In the genomic region with DNA sequence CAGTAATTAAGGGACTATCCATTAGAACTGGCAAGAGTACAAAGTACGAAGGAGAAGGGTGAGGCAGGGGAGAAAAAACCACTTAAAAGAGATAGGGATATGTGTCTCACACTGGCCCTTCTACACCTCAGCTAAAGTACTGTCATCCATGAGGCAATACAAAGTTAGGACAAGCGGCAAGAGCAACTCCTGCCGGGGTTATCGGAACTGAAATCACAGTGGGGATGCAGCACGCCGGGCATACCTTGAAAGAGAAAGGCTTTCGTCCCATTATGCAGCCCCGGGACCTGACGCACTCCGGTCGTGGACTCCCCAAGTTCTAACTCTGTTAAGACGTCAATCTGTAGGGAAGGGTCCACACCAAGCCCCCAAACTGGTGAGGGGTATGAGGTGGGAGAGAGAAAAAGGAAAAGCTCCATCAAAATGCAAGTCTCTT, we compare ENCODE assay signal across 7 cellular contexts. TPM values are rescaled to one million over a fixed set of nuclear protein-coding genes. Genes with fewer than 3 reads are reported as not detected.
DNase-seq lines count a peak whose midpoint lies in the region; ATAC-seq and TF ChIP-seq lines count a peak whose summit lies in the region.

No MANE protein-coding gene starts in this region.

- CTCF ChIA-PET in Panc1 (lab: Charles Lee) = no interaction called here

- H3K9me3 ChIP-seq in Panc1 (ENCODE audit: control insufficient read depth, insufficient read depth, low read depth, low read length) = no peaks in the 10 kb centered on the region

- DNase-seq in Panc1 (ENCODE audit: low read depth, low spot score) (no peak), cerebellum (ENCODE audit: low spot score) (peak; percentile 19), natural killer cell (no peak)

- no TSS peak for BruUV-seq in Panc1 (replicated peaks; lab: Mats Ljungman, UMichigan)

- H3K4me1 ChIP-seq in Panc1 (ENCODE audit: control insufficient read depth, insufficient read depth, low read length) = peaks cover 10% of the 10 kb centered on the region; the same call in 1 of the 2 replicates

- POLR2A ChIA-PET in Panc1 (lab: Charles Lee) = no interaction called here

- peak overlapping the region; percentile 39 to 54 for H3K4me3 ChIP-seq in Panc1 (ENCODE audit: low read depth in 2 of 2, low read length in 2 of 2)

- peaks cover 35% of the 10 kb centered on the region for H3K27me3 ChIP-seq in Panc1 (ENCODE audit: control insufficient read depth, insufficient read depth, low read length)

- peaks cover 21 to 22% of the 10 kb centered on the region in 2 donors for H3K4me1 Mint-ChIP-seq in natural killer cell

- H3K36me3 Mint-ChIP-seq in natural killer cell = peaks cover 3% of the 10 kb centered on the region

- H3K36me3 ChIP-seq in Panc1 (ENCODE audit: control insufficient read depth, insufficient read depth, low read length) = no peaks in the 10 kb centered on the region

- peak overlapping the region; percentile 86 for H3K4me3 Mint-ChIP-seq in natural killer cell

- H3K27me3 Mint-ChIP-seq in natural killer cell (ENCODE audit: low read depth in 2 of 2) = peaks cover 60 to 75% of the 10 kb centered on the region in 2 donors

- intact Hi-C loops in Panc1 (cut with micrococcal nuclease; ENCODE audit: unreplicated experiment) = no loop called here
- intact Hi-C loops in natural killer cell (cut with micrococcal nuclease) = loop anchor here (2.0 to 5.0 kb wide), 2 partner anchors 62 to 98 kb away; no protein-coding TSS in a partner anchor

- peaks cover 2 to 3% of the 10 kb centered on the region in 2 donors for H3K9me3 Mint-ChIP-seq in natural killer cell

- no peak for TF ChIP-seq CTCF in Panc1 (IDR thresholded peaks at IDR 0.05)
- TF ChIP-seq CTCF in natural killer cell (IDR thresholded peaks at IDR 0.05) = no peak

- in situ Hi-C loops in Panc1 (cut with HindIII; ENCODE audit: low pct_unique_long_range_greater_than_20kb, low sequenced_read_pairs) = no loop called here

- peak; percentile 20 for ATAC-seq in GM19351 (IDR thresholded peaks at IDR 0.05; ENCODE audit: unreplicated experiment)
- peak; percentile 13; the same call in 1 of the 2 replicates for ATAC-seq in Panc1
- ATAC-seq in natural killer cell = no peak
- ATAC-seq in GM18858 (IDR thresholded peaks at IDR 0.05; ENCODE audit: unreplicated experiment) = no peak
- no peak for ATAC-seq in HG02588 (IDR thresholded peaks at IDR 0.05; ENCODE audit: unreplicated experiment)
- ATAC-seq in GM19328 (IDR thresholded peaks at IDR 0.05; ENCODE audit: unreplicated experiment) = no peak

- no peak overlapping the region for H3K27ac ChIP-seq in Panc1 (ENCODE audit: low read length)

- no peak overlapping the region for H3K27ac Mint-ChIP-seq in natural killer cell

RNA-seq across cellular contexts. Expression of gene NELL2, which starts 1.1 kb away (rescaled TPM):
- 0.28 TPM for total RNA-seq in Panc1 (2021; ENCODE audit: unreplicated experiment)
- not detected for polyA plus RNA-seq in Panc1 (2012; ENCODE audit: insufficient read length)
- total RNA-seq in cerebellum = 554 TPM
- total RNA-seq in natural killer cell = 10 to 100 TPM in 2 of 3 donors, 1 to 10 TPM in 1; 5.8 to 15.3 (median 14.0) TPM

Comparison
In these comparisons a context has a peak if more than half of its experiments do, and no peak if none do; other contexts are left out.
1. ATAC-seq: peak in GM19351 (single experiment) and Panc1 (single experiment); none in natural killer cell (0 of 3), GM18858 (single experiment), HG02588 (single experiment) and GM19328 (single experiment).
2. RNA of gene NELL2, which starts 1.1 kb away (total RNA-seq): 554 TPM in cerebellum (single experiment); 5.8 to 15.3 TPM in natural killer cell and 0.28 TPM in Panc1 (single experiment); every median in the first group is over 10 times any median in the second.